In genomic region chr1:28887835-28888682, GRCh38 we compare ENCODE assay signal across 8 cellular contexts. TPM values are rescaled to one million over a fixed set of nuclear protein-coding genes. Genes with fewer than 3 reads are reported as not detected.
DNase-seq lines count a peak whose midpoint lies in the region; ATAC-seq lines count a peak whose summit lies in the region.

No MANE protein-coding gene starts in this region.

- no peak for ATAC-seq in stimulated activated effector memory CD8-positive, alpha-beta T cell treated with anti-CD3 and anti-CD28 coated beads, Interleukin-12 subunit alpha, Interleukin-12 subunit beta, amount 100 ng/mL, for 72 hours
- no peak for ATAC-seq in HG03442 (IDR thresholded peaks at IDR 0.05; ENCODE audit: unreplicated experiment)

- peak overlapping the region; percentile 92 for H3K27ac Mint-ChIP-seq in activated naive CD4-positive, alpha-beta T cell treated with anti-CD3 and anti-CD28 coated beads, Interleukin-2, amount 50 U/mL, for 24 hours
- peak overlapping the region; percentile 74 for H3K27ac Mint-ChIP-seq in activated naive CD8-positive, alpha-beta T cell treated with anti-CD3 and anti-CD28 coated beads for 36 hours
- H3K27ac Mint-ChIP-seq in stimulated activated effector memory CD8-positive, alpha-beta T cell treated with anti-CD3 and anti-CD28 coated beads, Interleukin-12 subunit alpha, Interleukin-12 subunit beta, amount 100 ng/mL, for 72 hours: peak overlapping the region; percentile 96

- no peaks in the 10 kb centered on the region for H3K36me3 Mint-ChIP-seq in activated naive CD4-positive, alpha-beta T cell treated with anti-CD3 and anti-CD28 coated beads, Interleukin-2, amount 50 U/mL, for 24 hours
- no peaks in the 10 kb centered on the region for H3K36me3 Mint-ChIP-seq in activated naive CD8-positive, alpha-beta T cell treated with anti-CD3 and anti-CD28 coated beads for 36 hours
- H3K36me3 Mint-ChIP-seq in stimulated activated effector memory CD8-positive, alpha-beta T cell treated with anti-CD3 and anti-CD28 coated beads, Interleukin-12 subunit alpha, Interleukin-12 subunit beta, amount 100 ng/mL, for 72 hours: peaks cover 29% of the 10 kb centered on the region

- H3K4me3 Mint-ChIP-seq in activated naive CD4-positive, alpha-beta T cell treated with anti-CD3 and anti-CD28 coated beads, Interleukin-2, amount 50 U/mL, for 24 hours: peak overlapping the region; percentile 95
- peak overlapping the region; percentile 84 for H3K4me3 Mint-ChIP-seq in activated naive CD8-positive, alpha-beta T cell treated with anti-CD3 and anti-CD28 coated beads for 36 hours
- peak overlapping the region; percentile 88 for H3K4me3 Mint-ChIP-seq in stimulated activated effector memory CD8-positive, alpha-beta T cell treated with anti-CD3 and anti-CD28 coated beads, Interleukin-12 subunit alpha, Interleukin-12 subunit beta, amount 100 ng/mL, for 72 hours

- no peaks in the 10 kb centered on the region for H3K27me3 Mint-ChIP-seq in activated naive CD4-positive, alpha-beta T cell treated with anti-CD3 and anti-CD28 coated beads, Interleukin-2, amount 50 U/mL, for 24 hours
- H3K27me3 Mint-ChIP-seq in activated naive CD8-positive, alpha-beta T cell treated with anti-CD3 and anti-CD28 coated beads for 36 hours: no peaks in the 10 kb centered on the region

- H3K9me3 Mint-ChIP-seq in activated naive CD4-positive, alpha-beta T cell treated with anti-CD3 and anti-CD28 coated beads, Interleukin-2, amount 50 U/mL, for 24 hours: no peaks in the 10 kb centered on the region
- H3K9me3 Mint-ChIP-seq in activated naive CD8-positive, alpha-beta T cell treated with anti-CD3 and anti-CD28 coated beads for 36 hours: no peaks in the 10 kb centered on the region
- H3K9me3 Mint-ChIP-seq in stimulated activated effector memory CD8-positive, alpha-beta T cell treated with anti-CD3 and anti-CD28 coated beads, Interleukin-12 subunit alpha, Interleukin-12 subunit beta, amount 100 ng/mL, for 72 hours: no peaks in the 10 kb centered on the region

- DNase-seq in activated naive CD4-positive, alpha-beta T cell treated with anti-CD3 and anti-CD28 coated beads, Interleukin-2, amount 50 U/mL, for 16 hours: no peak
- no peak for DNase-seq in activated naive CD8-positive, alpha-beta T cell treated with anti-CD3 and anti-CD28 coated beads for 36 hours
- no peak for DNase-seq in stimulated activated effector memory CD8-positive, alpha-beta T cell treated with anti-CD3 and anti-CD28 coated beads, Interleukin-12 subunit alpha, Interleukin-12 subunit beta, amount 100 ng/mL, for 72 hours (ENCODE audit: low spot score in 2 of 2)
- no peak for DNase-seq in NCI-H1694 treated with DMSO at 0.1 percent for 48 hours (lab: John Stamatoyannopoulos, UW)
- no peak for DNase-seq in DMS53 (lab: John Stamatoyannopoulos, UW)

- peak overlapping the region; percentile 66 for H3K4me3 ChIP-seq in iPS-11a (ENCODE audit: low read depth, low read length)

- H3K4me1 Mint-ChIP-seq in activated naive CD4-positive, alpha-beta T cell treated with anti-CD3 and anti-CD28 coated beads, Interleukin-2, amount 50 U/mL, for 24 hours: peaks cover 52% of the 10 kb centered on the region
- H3K4me1 Mint-ChIP-seq in activated naive CD8-positive, alpha-beta T cell treated with anti-CD3 and anti-CD28 coated beads for 36 hours: peaks cover 40% of the 10 kb centered on the region
- peaks cover 58% of the 10 kb centered on the region for H3K4me1 Mint-ChIP-seq in stimulated activated effector memory CD8-positive, alpha-beta T cell treated with anti-CD3 and anti-CD28 coated beads, Interleukin-12 subunit alpha, Interleukin-12 subunit beta, amount 100 ng/mL, for 72 hours

RNA-seq across cellular contexts. Expression of gene EPB41, which starts 26.3 kb away (rescaled TPM):
- 10 to 100 TPM; 77.1 to 86.7 TPM for total RNA-seq in activated naive CD8-positive, alpha-beta T cell treated with anti-CD3 and anti-CD28 coated beads for 36 hours
